27 cellular contexts compared by ENCODE assay signal in genomic region chr1:76247261-76247852, GRCh38.
DNase-seq lines count a peak whose midpoint lies in the region; ATAC-seq and TF ChIP-seq lines count a peak whose summit lies in the region.
"Had no signal": no experiment of that assay in that cellular context is flagged by ENCODE, and none has a peak within 500 bp of the region (broad histone marks: within the 10 kb centered on the region; RNA-seq: fewer than 3 reads in every experiment).

No MANE protein-coding gene starts in this region.

- peaks cover 3% of the 10 kb centered on the region; the same call in 1 of the 2 replicates for H3K36me3 ChIP-seq in GM23338 (ENCODE audit: insufficient read depth)
- no peaks in the 10 kb centered on the region for H3K36me3 ChIP-seq in OCI-LY7 (ENCODE audit: insufficient read depth, low read length)
- no peaks in the 10 kb centered on the region for H3K36me3 ChIP-seq in endodermal cell (ENCODE audit: control insufficient read depth, insufficient read depth, low read length)
- no peaks in the 10 kb centered on the region for H3K36me3 ChIP-seq in neural progenitor cell
- H3K36me3 ChIP-seq: colonic mucosa, transverse colon had no signal

- POLR2A ChIA-PET in OCI-LY7 (lab: Charles Lee), result interaction anchor here (0.8 to 1.6 kb wide), 3 partner anchors 13 to 88 kb away, joined by 3 to 6 read pairs (median 4); no protein-coding TSS in a partner anchor

- no peak overlapping the region for H3K27ac ChIP-seq in GM23338 (ENCODE audit: low read depth)
- no peak overlapping the region for H3K27ac ChIP-seq in OCI-LY7 (ENCODE audit: low read depth, low read length, poor library complexity, severe bottlenecking)
- H3K27ac ChIP-seq in endodermal cell (ENCODE audit: low read depth, low read length), result no peak overlapping the region
- peak overlapping the region; percentile 24 for H3K27ac ChIP-seq in neural progenitor cell
- H3K27ac ChIP-seq: colonic mucosa, transverse colon had no signal

- H3K4me2 ChIP-seq in GM23338, result peak overlapping the region; percentile 43
- H3K4me2 ChIP-seq in OCI-LY7 (ENCODE audit: low read length), result no peak overlapping the region
- H3K4me2 ChIP-seq in neural progenitor cell, result peak overlapping the region; percentile 70

- 0 out of 2 replicates have a peak, but pooled peaks cover 4% of the 10 kb centered on the region for H3K9me2 ChIP-seq in GM23338 (ENCODE audit: insufficient read depth)
- H3K9me2 ChIP-seq in OCI-LY7 (ENCODE audit: insufficient read depth, low read length), result no peaks in the 10 kb centered on the region

- BruUV-seq in OCI-LY7 (replicated peaks; lab: Mats Ljungman, UMichigan), result no TSS peak

- peaks cover 45% of the 10 kb centered on the region for H3K4me1 Mint-ChIP-seq in GM23338
- peaks cover 44% of the 10 kb centered on the region for H3K4me1 Mint-ChIP-seq in endodermal cell
- peaks cover 34% of the 10 kb centered on the region for H3K4me1 Mint-ChIP-seq in neural progenitor cell
- H3K4me1 Mint-ChIP-seq in type B pancreatic cell (ENCODE audit: unreplicated experiment), result peaks cover 24% of the 10 kb centered on the region
- peaks cover 2% of the 10 kb centered on the region for H3K4me1 Mint-ChIP-seq in T-helper 2 cell treated with Interferon-gamma antibody and Interleukin-4, amounts not matched to agents 5 μg/mL and 100 μg/mL, for 36 hours (ENCODE audit: low read depth)
- H3K4me1 Mint-ChIP-seq: activated naive CD8-positive, alpha-beta T cell treated with anti-CD3 and anti-CD28 coated beads, Interleukin-2, amount 50 U/mL, for 24 hours; natural killer cell; stimulated activated memory B cell treated with anti-CD40 and anti-IgM and Interleukin-4, amounts not matched to agents 10 μg/mL and 1 μg/mL and 100 μg/mL, for 72 hours had no signal

- H3K9me3 ChIP-seq in OCI-LY7 (ENCODE audit: low read length), result peaks cover 12% of the 10 kb centered on the region; the same call in 1 of the 2 replicates
- H3K9me3 ChIP-seq in endodermal cell (ENCODE audit: control insufficient read depth, low read length), result peaks cover 14% of the 10 kb centered on the region
- peaks cover 5% of the 10 kb centered on the region for H3K9me3 ChIP-seq in neural progenitor cell (ENCODE audit: low read depth)
- H3K9me3 ChIP-seq: colonic mucosa had no signal

- H3F3A ChIP-seq in GM23338 (replicated peaks; ENCODE audit: low read depth), result no peaks in the 10 kb centered on the region
- H3F3A ChIP-seq in neural progenitor cell (ENCODE audit: low read depth), result peaks cover 26% of the 10 kb centered on the region

- TF ChIP-seq CTCF in GM23338 (conservative IDR thresholded peaks at IDR 0.05; ENCODE audit: low read depth in 2 of 2), result no peak
- no peak for TF ChIP-seq CTCF in OCI-LY7 (conservative IDR thresholded peaks at IDR 0.05; ENCODE audit: low read length)
- no peak for TF ChIP-seq CTCF in endodermal cell (conservative IDR thresholded peaks at IDR 0.05)
- TF ChIP-seq CTCF in neural progenitor cell (IDR thresholded peaks at IDR 0.05), result no peak
- no peak for TF ChIP-seq CTCF in type B pancreatic cell (conservative IDR thresholded peaks at IDR 0.05)

- H3K9ac ChIP-seq in endodermal cell (ENCODE audit: extremely low read depth, low read length, poor library complexity, severe bottlenecking) (no peak overlapping the region), neural progenitor cell (no peak overlapping the region)

- 47 to 74% methylated on average over 3 to 5 of the region's 5 CpGs for WGBS in endodermal cell (ENCODE audit: insufficient coverage in 1 of 2, insufficient read length in 1 of 2), 2 experiments

- H3K9me3 Mint-ChIP-seq in GM23338 (peaks cover 30% of the 10 kb centered on the region), endodermal cell (peaks cover 28% of the 10 kb centered on the region), neural progenitor cell (peaks cover 37% of the 10 kb centered on the region), type B pancreatic cell (no peaks in the 10 kb centered on the region)
- peaks cover 21% of the 10 kb centered on the region for H3K9me3 Mint-ChIP-seq in T-helper 2 cell treated with Interferon-gamma antibody and Interleukin-4, amounts not matched to agents 5 μg/mL and 100 μg/mL, for 36 hours

- H3K79me2 ChIP-seq in GM23338 (replicated peaks; ENCODE audit: insufficient read depth) (peaks cover 22% of the 10 kb centered on the region), OCI-LY7 (ENCODE audit: insufficient read depth, low read depth, low read length) (no peaks in the 10 kb centered on the region), neural progenitor cell (ENCODE audit: low read depth) (peaks cover 15% of the 10 kb centered on the region)

- H3K27me3 ChIP-seq in GM23338 (ENCODE audit: insufficient read depth), result no peaks in the 10 kb centered on the region
- H3K27me3 ChIP-seq in endodermal cell (ENCODE audit: control insufficient read depth, insufficient read depth, low read length, poor library complexity, severe bottlenecking), result no peaks in the 10 kb centered on the region
- no peaks in the 10 kb centered on the region for H3K27me3 ChIP-seq in neural progenitor cell
- H3K27me3 ChIP-seq: colonic mucosa, transverse colon had no signal

- H3K4me3 Mint-ChIP-seq in GM23338 (no peak overlapping the region), endodermal cell (peak overlapping the region; percentile 10), neural progenitor cell (peak overlapping the region; percentile 44), type B pancreatic cell (no peak overlapping the region)
- H3K4me3 Mint-ChIP-seq in T-helper 2 cell treated with Interferon-gamma antibody and Interleukin-4, amounts not matched to agents 5 μg/mL and 100 μg/mL, for 36 hours, result no peak overlapping the region
- H3K4me3 Mint-ChIP-seq: activated naive CD8-positive, alpha-beta T cell treated with anti-CD3 and anti-CD28 coated beads, Interleukin-2, amount 50 U/mL, for 24 hours; activated T-cell treated with anti-CD3 and anti-CD28 coated beads, Interleukin-2, amount 50 U/mL, for 72 hours; B cell; effector memory CD8-positive, alpha-beta T cell; natural killer cell; stimulated activated memory B cell treated with anti-CD40 and anti-IgM and Interleukin-4, amounts not matched to agents 10 μg/mL and 1 μg/mL and 100 μg/mL, for 72 hours had no signal

- ATAC-seq in GM23338, result peak; percentile 83
- ATAC-seq: activated naive CD8-positive, alpha-beta T cell treated with anti-CD3 and anti-CD28 coated beads, Interleukin-2, amount 50 U/mL, for 24 hours; activated T-cell treated with anti-CD3 and anti-CD28 coated beads, Interleukin-2, amount 50 U/mL, for 72 hours; effector memory CD8-positive, alpha-beta T cell; natural killer cell; stimulated activated memory B cell treated with anti-CD40 and anti-IgM and Interleukin-4, amounts not matched to agents 10 μg/mL and 1 μg/mL and 100 μg/mL, for 72 hours had no signal

- H3K4me3 ChIP-seq in GM23338 (no peak overlapping the region), OCI-LY7 (ENCODE audit: low read depth, low read length, poor library complexity, severe bottlenecking) (no peak overlapping the region), endodermal cell (ENCODE audit: low read length) (no peak overlapping the region), neural progenitor cell (peak overlapping the region; percentile 17)
- H3K4me3 ChIP-seq: colonic mucosa, transverse colon had no signal

- intact Hi-C loops in OCI-LY7 (cut with micrococcal nuclease; ENCODE audit: unreplicated experiment), result no loop called here

- H3K27ac Mint-ChIP-seq in GM23338 (no peak overlapping the region), endodermal cell (peak overlapping the region; percentile 71), neural progenitor cell (no peak overlapping the region), type B pancreatic cell (no peak overlapping the region)
- H3K27ac Mint-ChIP-seq in T-helper 2 cell treated with Interferon-gamma antibody and Interleukin-4, amounts not matched to agents 5 μg/mL and 100 μg/mL, for 36 hours, result no peak overlapping the region
- H3K27ac Mint-ChIP-seq: activated naive CD8-positive, alpha-beta T cell treated with anti-CD3 and anti-CD28 coated beads, Interleukin-2, amount 50 U/mL, for 24 hours; activated T-cell treated with anti-CD3 and anti-CD28 coated beads, Interleukin-2, amount 50 U/mL, for 72 hours; B cell; effector memory CD8-positive, alpha-beta T cell; natural killer cell; stimulated activated memory B cell treated with anti-CD40 and anti-IgM and Interleukin-4, amounts not matched to agents 10 μg/mL and 1 μg/mL and 100 μg/mL, for 72 hours had no signal

- H3K4me1 ChIP-seq in GM23338 (ENCODE audit: insufficient read depth) (peaks cover 33% of the 10 kb centered on the region), OCI-LY7 (ENCODE audit: insufficient read depth, low read length, poor library complexity, severe bottlenecking) (peaks cover 5% of the 10 kb centered on the region), endodermal cell (ENCODE audit: control insufficient read depth, insufficient read depth, low read length) (peaks cover 15% of the 10 kb centered on the region), neural progenitor cell (peaks cover 37% of the 10 kb centered on the region)
- H3K4me1 ChIP-seq: colonic mucosa, transverse colon had no signal

- H2AFZ ChIP-seq in GM23338 (no peak overlapping the region), OCI-LY7 (ENCODE audit: low read length) (0 out of 2 replicates have a peak overlapping the region, but pooled peaks have one; percentile 26), neural progenitor cell (replicated peaks) (no peak overlapping the region)

- peaks cover 3% of the 10 kb centered on the region for H3K27me3 Mint-ChIP-seq in GM23338 (ENCODE audit: insufficient read depth, low read depth, poor library complexity)
- no peaks in the 10 kb centered on the region for H3K27me3 Mint-ChIP-seq in endodermal cell (ENCODE audit: insufficient read depth)
- no peaks in the 10 kb centered on the region for H3K27me3 Mint-ChIP-seq in neural progenitor cell (ENCODE audit: insufficient read depth, low read depth)
- H3K27me3 Mint-ChIP-seq in type B pancreatic cell, result no peaks in the 10 kb centered on the region
- H3K27me3 Mint-ChIP-seq in T-helper 2 cell treated with Interferon-gamma antibody and Interleukin-4, amounts not matched to agents 5 μg/mL and 100 μg/mL, for 36 hours (ENCODE audit: low read depth), result peaks cover 3% of the 10 kb centered on the region
- H3K27me3 Mint-ChIP-seq: activated naive CD8-positive, alpha-beta T cell treated with anti-CD3 and anti-CD28 coated beads, Interleukin-2, amount 50 U/mL, for 24 hours; B cell; stimulated activated memory B cell treated with anti-CD40 and anti-IgM and Interleukin-4, amounts not matched to agents 10 μg/mL and 1 μg/mL and 100 μg/mL, for 72 hours had no signal

- H4K20me1 ChIP-seq in GM23338 (replicated peaks; ENCODE audit: insufficient read depth) (no peaks in the 10 kb centered on the region), OCI-LY7 (ENCODE audit: insufficient read depth, low read length) (no peaks in the 10 kb centered on the region), neural progenitor cell (ENCODE audit: low read depth) (peaks cover 9% of the 10 kb centered on the region)

- CTCF ChIA-PET in OCI-LY7 (lab: Charles Lee; ENCODE audit: unreplicated experiment), result no interaction called here

- peak; percentile 47 for DNase-seq in GM23338 (ENCODE audit: low spot score)
- no peak for DNase-seq in OCI-LY7 (ENCODE audit: low spot score)
- DNase-seq in endodermal cell, result peak; percentile 76
- DNase-seq in neural progenitor cell (ENCODE audit: low spot score), result peak; percentile 81
- no peak for DNase-seq in type B pancreatic cell (ENCODE audit: extremely low spot score, unreplicated experiment)
- DNase-seq in T-helper 2 cell treated with Interferon-gamma antibody and Interleukin-4, amounts not matched to agents 5 μg/mL and 100 μg/mL, for 36 hours (ENCODE audit: low spot score), result no peak
- no peak for DNase-seq in NCI-H1092 (lab: John Stamatoyannopoulos, UW)
- DNase-seq in stimulated activated CD8-positive, alpha-beta memory T cell treated with anti-CD3 and anti-CD28 coated beads, Interleukin-4, amount 100 ng/mL, for 48 hours, result no peak
- DNase-seq: ACHN; activated CD4-positive, alpha-beta T cell treated with anti-CD3 and anti-CD28 coated beads, Interleukin-2, amount 50 U/mL, for 4 hours; activated naive CD4-positive, alpha-beta T cell; activated naive CD8-positive, alpha-beta T cell treated with anti-CD3 and anti-CD28 coated beads, Interleukin-2, amount 50 U/mL, for 24 hours; activated T-cell treated with anti-CD3 and anti-CD28 coated beads, Interleukin-2, amount 50 U/mL, for 72 hours; colonic mucosa; DMS153; effector memory CD8-positive, alpha-beta T cell; erythroblast; kidney; MV-4-11; natural killer cell; NCI-H1436 treated with DMSO at 0.1 percent for 48 hours; NCI-H446 treated with DMSO at 0.1 percent for 48 hours; SHP77 treated with DMSO at 0.1 percent for 48 hours; T1000; transverse colon had no signal

- peaks cover 31% of the 10 kb centered on the region for H3K36me3 Mint-ChIP-seq in GM23338 (ENCODE audit: low read depth)
- peaks cover 2% of the 10 kb centered on the region for H3K36me3 Mint-ChIP-seq in endodermal cell (ENCODE audit: low read depth)
- H3K36me3 Mint-ChIP-seq in neural progenitor cell, result peaks cover 15% of the 10 kb centered on the region
- peaks cover 10% of the 10 kb centered on the region for H3K36me3 Mint-ChIP-seq in type B pancreatic cell
- H3K36me3 Mint-ChIP-seq in T-helper 2 cell treated with Interferon-gamma antibody and Interleukin-4, amounts not matched to agents 5 μg/mL and 100 μg/mL, for 36 hours (ENCODE audit: low read depth), result no peaks in the 10 kb centered on the region
- H3K36me3 Mint-ChIP-seq: natural killer cell had no signal

Comparison
In these comparisons a context has a peak if more than half of its experiments do, and no peak if none do; other contexts are left out.
1. DNase-seq: peak in GM23338 (single experiment), endodermal cell (single experiment) and neural progenitor cell (single experiment); none in OCI-LY7 (single experiment), type B pancreatic cell (single experiment), T-helper 2 cell treated with Interferon-gamma antibody and Interleukin-4, amounts not matched to agents 5 μg/mL and 100 μg/mL, for 36 hours (single experiment), NCI-H1092 (single experiment) and stimulated activated CD8-positive, alpha-beta memory T cell treated with anti-CD3 and anti-CD28 coated beads, Interleukin-4, amount 100 ng/mL, for 48 hours (single experiment).
2. H3K4me3 Mint-ChIP-seq: peak in endodermal cell (single experiment) and neural progenitor cell (single experiment); none in GM23338 (single experiment), type B pancreatic cell (single experiment) and T-helper 2 cell treated with Interferon-gamma antibody and Interleukin-4, amounts not matched to agents 5 μg/mL and 100 μg/mL, for 36 hours (single experiment).